Comparison of ENCODE assay signal across 8 cellular contexts in the genomic region with DNA sequence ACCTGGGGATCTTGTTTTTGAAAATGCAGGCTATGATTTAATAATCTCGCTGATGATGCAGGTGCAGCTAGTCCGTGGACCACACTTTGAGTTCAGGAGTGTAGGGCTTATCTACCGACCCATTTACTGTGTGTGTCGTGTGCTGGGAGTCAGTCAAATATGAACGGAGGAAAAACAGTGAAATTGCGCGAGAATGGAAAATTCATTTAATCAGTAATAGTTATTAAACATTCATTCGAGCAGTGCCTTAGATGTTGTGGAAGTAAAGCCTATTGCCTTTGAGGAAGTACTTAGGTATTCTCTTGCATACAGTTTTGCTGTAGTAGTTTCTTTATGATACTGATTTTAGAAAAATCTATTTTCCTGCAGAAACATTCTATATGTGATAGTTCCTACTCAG. TPM values are rescaled to one million over a fixed set of nuclear protein-coding genes. Genes with fewer than 3 reads are reported as not detected.
DNase-seq lines count a peak whose midpoint lies in the region; ATAC-seq and TF ChIP-seq lines count a peak whose summit lies in the region.

No MANE protein-coding gene starts in this region.

- H3K4me1 ChIP-seq in esophagus (ENCODE audit: control insufficient read depth in 2 of 2, insufficient read depth in 2 of 2, low read length in 1 of 2) (peaks cover 0 to 2% of the 10 kb centered on the region in 2 donors), psoas muscle (peaks cover 23% of the 10 kb centered on the region)

- no peaks in the 10 kb centered on the region for H3K36me3 ChIP-seq in GM06990 (ENCODE audit: control insufficient read depth, insufficient read depth, low read length)
- H3K36me3 ChIP-seq in esophagus (ENCODE audit: control insufficient read depth in 2 of 2, insufficient read depth in 2 of 2, low read length in 1 of 2): no peaks in the 10 kb centered on the region
- no peaks in the 10 kb centered on the region for H3K36me3 ChIP-seq in psoas muscle (ENCODE audit: insufficient read depth in 1 of 2, low read depth in 1 of 2)

- ATAC-seq in psoas muscle: no peak
- ATAC-seq in GM18867 (IDR thresholded peaks at IDR 0.05; ENCODE audit: unreplicated experiment): no peak
- no peak for ATAC-seq in GM18868 (IDR thresholded peaks at IDR 0.05; ENCODE audit: unreplicated experiment)

- TF ChIP-seq CTCF in GM06990 (IDR thresholded peaks at IDR 0.05; ENCODE audit: insufficient read depth, low read length, poor library complexity, severe bottlenecking) (no peak), psoas muscle (IDR thresholded peaks at IDR 0.05) (no peak)

- no peak for DNase-seq in GM06990 (ENCODE audit: extremely low read depth, insufficient read length)
- DNase-seq in OCI-M1 (lab: John Stamatoyannopoulos, UW): peak; percentile 62
- DNase-seq in psoas muscle: no peak
- DNase-seq in activated CD4-positive, alpha-beta T cell treated with anti-CD3 and anti-CD28 coated beads for 4 hours: no peak
- DNase-seq in NCI-H2171 treated with DMSO at 0.1 percent for 48 hours (lab: John Stamatoyannopoulos, UW): no peak

- 2 to 4% methylated on average over 8 of the region's 8 CpGs for WGBS in esophagus, 2 donors
- 5 to 7% (median 6%) methylated on average over 8 of the region's 8 CpGs for WGBS in psoas muscle, 3 donors

- H3K27me3 ChIP-seq in GM06990 (replicated peaks; ENCODE audit: control insufficient read depth, insufficient read depth, low read length) (no peaks in the 10 kb centered on the region), esophagus (ENCODE audit: control insufficient read depth in 1 of 2, insufficient read depth in 2 of 2, low read length in 2 of 2) (no peaks in the 10 kb centered on the region), psoas muscle (ENCODE audit: insufficient read depth in 3 of 3, low read length in 2 of 3) (no peaks in the 10 kb centered on the region)

- no peaks in the 10 kb centered on the region for H3K9me3 ChIP-seq in esophagus (ENCODE audit: control insufficient read depth in 2 of 2, insufficient read depth in 1 of 2, low read depth in 1 of 2, low read length in 1 of 2)
- H3K9me3 ChIP-seq in psoas muscle: no peaks in the 10 kb centered on the region

- peak overlapping the region; percentile 88 for H3K4me3 ChIP-seq in GM06990 (replicated peaks; ENCODE audit: low read depth, low read length)
- peak overlapping the region; percentile 81 to 90 for H3K4me3 ChIP-seq in esophagus (ENCODE audit: low read depth in 1 of 2, low read length in 2 of 2)
- H3K4me3 ChIP-seq in psoas muscle: peak overlapping the region; percentile 87

- H3K27ac ChIP-seq in esophagus (ENCODE audit: low read depth in 2 of 2, low read length in 1 of 2) (peak overlapping the region; percentile 95 to 100), psoas muscle (peak overlapping the region; percentile 94)

- intact Hi-C loops in psoas muscle (cut with DNase I): loop anchor here in 1 of 2 donors (5.0 kb wide), 1 partner anchor 53 kb away; no protein-coding TSS in a partner anchor

RNA-seq across cellular contexts. Expression of a gene that starts 0.7 kb away (rescaled TPM):
- 1 to 10 TPM; 1.8 to 2.3 TPM for polyA plus RNA-seq in esophagus
- total RNA-seq in psoas muscle: 1 to 10 TPM; 3.4 to 4.0 (median 3.6) TPM
- 1 to 10 TPM; 1.3 to 2.4 (median 2.0) TPM for polyA plus RNA-seq in psoas muscle
